In genomic region chr11:65134952-65135632, GRCh38 we compare ENCODE assay signal across 8 cellular contexts. TPM values are rescaled to one million over a fixed set of nuclear protein-coding genes. Genes with fewer than 3 reads are reported as not detected.
DNase-seq lines count a peak whose midpoint lies in the region; ATAC-seq and TF ChIP-seq lines count a peak whose summit lies in the region.

No MANE protein-coding gene starts in this region.

- no peaks in the 10 kb centered on the region for H3K27me3 ChIP-seq in stomach smooth muscle (ENCODE audit: control insufficient read depth in 1 of 2, insufficient read depth in 2 of 2, low read length in 2 of 2)

- H3K4me1 Mint-ChIP-seq in natural killer cell treated with Interleukin-12 subunit alpha and Interleukin-12 subunit beta and Interleukin-15 and Interleukin-18, amount 100 ng/mL, for 72 hours (ENCODE audit: low read depth in 2 of 2) = peaks cover 27 to 42% of the 10 kb centered on the region in 2 donors

- H3K36me3 ChIP-seq in stomach smooth muscle (ENCODE audit: control insufficient read depth in 2 of 2, insufficient read depth in 2 of 2, low read length in 2 of 2) = peaks cover 15 to 22% of the 10 kb centered on the region in 2 donors

- peak overlapping the region; percentile 99 for H3K27ac ChIP-seq in stomach smooth muscle (ENCODE audit: low read length)

- peak overlapping the region; percentile 89 to 100 for H3K9ac ChIP-seq in stomach smooth muscle (ENCODE audit: low read length in 2 of 2)

- H3K9me3 Mint-ChIP-seq in natural killer cell treated with Interleukin-12 subunit alpha and Interleukin-12 subunit beta and Interleukin-15 and Interleukin-18, amount 100 ng/mL, for 72 hours = no peaks in the 10 kb centered on the region

- no peaks in the 10 kb centered on the region for H3K9me3 ChIP-seq in stomach smooth muscle (ENCODE audit: control insufficient read depth in 2 of 2, low read length in 2 of 2)

- H3K36me3 Mint-ChIP-seq in natural killer cell treated with Interleukin-12 subunit alpha and Interleukin-12 subunit beta and Interleukin-15 and Interleukin-18, amount 100 ng/mL, for 72 hours = no peaks in the 10 kb centered on the region

- H3K4me3 ChIP-seq in LNCaP clone FGC (ENCODE audit: low read depth, low read length) (peak overlapping the region; percentile 100), fibroblast of pulmonary artery (replicated peaks; ENCODE audit: low read depth, low read length) (peak overlapping the region; percentile 94), stomach smooth muscle (ENCODE audit: low read length in 2 of 2) (peak overlapping the region; percentile 80 to 93)

- peak; percentile 90 to 92 for ATAC-seq in natural killer cell treated with Interleukin-12 subunit alpha and Interleukin-12 subunit beta and Interleukin-15 and Interleukin-18, amount 100 ng/mL, for 72 hours

- no peaks in the 10 kb centered on the region for H3K27me3 Mint-ChIP-seq in natural killer cell treated with Interleukin-12 subunit alpha and Interleukin-12 subunit beta and Interleukin-15 and Interleukin-18, amount 100 ng/mL, for 72 hours

- DNase-seq in EH (ENCODE audit: low read depth) = peak; percentile 98
- DNase-seq in H4 (ENCODE audit: low spot score) = peak; percentile 98
- peak; percentile 100 for DNase-seq in LNCaP clone FGC (ENCODE audit: low read depth)
- DNase-seq in RPMI8226 = peak; percentile 96
- DNase-seq in activated effector memory CD4-positive, alpha-beta T cell treated with Interleukin-2 at 50 U/mL for 16 hours = peak; percentile 73
- DNase-seq in fibroblast of pulmonary artery (ENCODE audit: low read depth) = peak; percentile 97
- peak; percentile 89 for DNase-seq in natural killer cell treated with Interleukin-12 subunit alpha and Interleukin-12 subunit beta and Interleukin-15 and Interleukin-18, amount 100 ng/mL, for 72 hours (ENCODE audit: low spot score)

- peaks cover 33% of the 10 kb centered on the region for H3K4me1 ChIP-seq in stomach smooth muscle (ENCODE audit: control insufficient read depth, insufficient read depth, low read length)

- TF ChIP-seq CTCF in LNCaP clone FGC (IDR thresholded peaks at IDR 0.05; ENCODE audit: control insufficient read depth, extremely low read depth, insufficient read depth) = no peak
- no peak for TF ChIP-seq CTCF in fibroblast of pulmonary artery (IDR thresholded peaks at IDR 0.05; ENCODE audit: low read length, missing control alignments)

- peak overlapping the region; percentile 87 for H3K4me3 Mint-ChIP-seq in natural killer cell treated with Interleukin-12 subunit alpha and Interleukin-12 subunit beta and Interleukin-15 and Interleukin-18, amount 100 ng/mL, for 72 hours

- peak overlapping the region; percentile 99 to 100 for H3K27ac Mint-ChIP-seq in natural killer cell treated with Interleukin-12 subunit alpha and Interleukin-12 subunit beta and Interleukin-15 and Interleukin-18, amount 100 ng/mL, for 72 hours

RNA-seq across cellular contexts. Expression of gene SYVN1, which starts 0.8 kb away (rescaled TPM):
- 6.4 and 18.0 TPM in 2 replicates for total RNA-seq in H4 (2014; rRNA removed; shearing (Covaris generic))
- total RNA-seq in natural killer cell treated with Interleukin-12 subunit alpha and Interleukin-12 subunit beta and Interleukin-15 and Interleukin-18, amount 100 ng/mL, for 72 hours = 10 to 100 TPM; 78.8 to 80.1 TPM

RNA-seq across cellular contexts. Expression of gene MRPL49, which starts 13.0 kb away (rescaled TPM):
- total RNA-seq in H4 (2014; rRNA removed; shearing (Covaris generic)) = 61.6 and 76.7 TPM in 2 replicates
- total RNA-seq in natural killer cell treated with Interleukin-12 subunit alpha and Interleukin-12 subunit beta and Interleukin-15 and Interleukin-18, amount 100 ng/mL, for 72 hours = 10 to 100 TPM; 77.8 to 80.4 TPM

RNA-seq across cellular contexts. Expression of gene FAU, which starts 13.2 kb away (rescaled TPM):
- total RNA-seq in H4 (2014; rRNA removed; shearing (Covaris generic)) = 322 and 327 TPM in 2 replicates
- total RNA-seq in natural killer cell treated with Interleukin-12 subunit alpha and Interleukin-12 subunit beta and Interleukin-15 and Interleukin-18, amount 100 ng/mL, for 72 hours = 100 to 1,000 TPM; 681 to 986 TPM

RNA-seq across cellular contexts. Expression of gene ZNHIT2, which starts 17.6 kb away (rescaled TPM):
- 5.6 and 8.0 TPM in 2 replicates for total RNA-seq in H4 (2014; rRNA removed; shearing (Covaris generic))
- total RNA-seq in natural killer cell treated with Interleukin-12 subunit alpha and Interleukin-12 subunit beta and Interleukin-15 and Interleukin-18, amount 100 ng/mL, for 72 hours = 10 to 100 TPM in 1 of 2 donors, 1 to 10 TPM in 1; 9.8 to 23.7 TPM

RNA-seq across cellular contexts. Expression of gene TM7SF2, which starts 23.4 kb away (rescaled TPM):
- total RNA-seq in H4 (2014; rRNA removed; shearing (Covaris generic)) = 3.2 and 5.2 TPM in 2 replicates
- 10 to 100 TPM; 18.6 to 30.7 TPM for total RNA-seq in natural killer cell treated with Interleukin-12 subunit alpha and Interleukin-12 subunit beta and Interleukin-15 and Interleukin-18, amount 100 ng/mL, for 72 hours

Comparison
In these comparisons a context has a peak if more than half of its experiments do, and no peak if none do; other contexts are left out.
1. Peak in every context shown above with its lines: DNase-seq, ATAC-seq, H3K4me3 ChIP-seq and H3K27ac ChIP-seq.